ENCODE assay signal across 38 cellular contexts in the genomic region with DNA sequence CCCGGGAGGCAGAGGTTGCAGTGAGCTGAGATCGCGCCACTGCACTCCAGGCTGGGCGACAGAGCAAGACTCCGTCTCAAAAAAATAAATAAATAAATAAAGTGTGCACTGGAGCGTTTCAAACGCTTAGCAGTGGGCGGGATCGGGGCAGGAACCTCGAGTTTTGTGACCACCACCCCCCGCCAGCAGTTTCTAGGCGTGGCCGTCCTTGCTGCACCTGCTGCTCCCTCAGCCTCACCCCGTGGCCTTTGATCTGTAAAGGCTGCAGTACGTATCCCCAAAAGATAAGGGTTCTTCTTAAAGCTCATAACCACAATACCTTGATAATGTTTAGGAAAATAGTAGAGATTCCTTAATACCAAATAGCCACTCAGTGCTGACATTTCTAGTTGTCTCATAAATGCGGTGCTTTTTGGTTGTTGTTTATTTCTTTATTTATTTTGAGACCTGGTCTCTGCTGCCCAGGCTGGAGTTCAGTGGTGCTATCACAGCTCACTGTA. TPM values are rescaled to one million over a fixed set of nuclear protein-coding genes. Genes with fewer than 3 reads are reported as not detected.
"Had no signal": no experiment of that assay in that cellular context is flagged by ENCODE, and none has a peak within 500 bp of the region (broad histone marks: within the 10 kb centered on the region; RNA-seq: fewer than 3 reads in every experiment).

No MANE protein-coding gene starts in this region.

- H3K27ac Mint-ChIP-seq: activated B cell treated with CpG ODN at 0.5 μM for 24 hours; activated CD4-positive, alpha-beta memory T cell treated with anti-CD3 and anti-CD28 coated beads for 36 hours; activated naive CD4-positive, alpha-beta T cell treated with anti-CD3 and anti-CD28 coated beads for 36 hours; activated naive CD4-positive, alpha-beta T cell treated with anti-CD3 and anti-CD28 coated beads, Interleukin-2, amount 50 U/mL, for 72 hours; activated T-helper 1 cell treated with anti-CD3 and anti-CD28 coated beads, Interleukin-12 subunit alpha, Interleukin-12 subunit beta, Interleukin-2, Interleukin-4 antibody, amounts not matched to agents 30 ng/mL and 10 ng/mL and 1 ng/mL, durations not matched to agents 14 hours and 24 hours and 36 hours had no signal

- H3K36me3 Mint-ChIP-seq: activated naive CD4-positive, alpha-beta T cell treated with anti-CD3 and anti-CD28 coated beads, Interleukin-2, amount 50 U/mL, for 72 hours had no signal

- H3K27ac ChIP-seq: adrenal gland, body of pancreas, breast epithelium, KMS-11, VCaP had no signal

- H3K4me3 ChIP-seq: adrenal gland, body of pancreas, breast epithelium had no signal

- FAIRE-seq: astrocyte, RCC 7860 had no signal

- H3K4me2 ChIP-seq: KMS-11 had no signal

- H3K27me3 ChIP-seq: adrenal gland, body of pancreas, breast epithelium had no signal

- ATAC-seq: activated naive CD4-positive, alpha-beta T cell treated with anti-CD3 and anti-CD28 coated beads, Interleukin-2, amount 50 U/mL, for 72 hours; activated T-cell treated with anti-CD3 and anti-CD28 coated beads, Interleukin-2, amount 50 U/mL, for 4 hours; body of pancreas; PC-3; Right ventricle myocardium inferior; SK-N-SH treated with all-trans-retinoic acid at 6 μM for 48 hours had no signal

- DNase-seq: activated B cell treated with CpG ODN at 0.5 μM for 24 hours; activated CD4-positive, alpha-beta memory T cell treated with anti-CD3 and anti-CD28 coated beads for 36 hours; activated CD4-positive, alpha-beta T cell treated with anti-CD3 and anti-CD28 coated beads for 4 hours; activated CD4-positive, alpha-beta T cell treated with anti-CD3 and anti-CD28 coated beads, Interleukin-2, amount 50 U/mL, for 1 hour; activated CD4-positive, CD25-positive, alpha-beta regulatory T cell treated with anti-CD3 and anti-CD28 coated beads, Interleukin-2, amount 50 U/mL, for 72 hours; activated CD8-positive, alpha-beta memory T cell treated with anti-CD3 and anti-CD28 coated beads, Interleukin-2, amount 50 U/mL, for 4 hours; activated gamma-delta T cell treated with Interleukin-2 at 50 U/mL for 16 hours; activated naive CD4-positive, alpha-beta T cell treated with anti-CD3 and anti-CD28 coated beads for 36 hours; activated T-cell treated with anti-CD3 and anti-CD28 coated beads for 4 hours; activated T-cell treated with anti-CD3 and anti-CD28 coated beads, Interleukin-2, amount 50 U/mL, for 4 hours; adrenal gland; body of pancreas; MM.1S; NCI-H1092 treated with DMSO at 0.1 percent for 48 hours; NCI-H1417; NCI-H146; NCI-H187; NCI-H2029 treated with DMSO at 0.1 percent for 48 hours; NCI-H2107; NCI-H2171; NCI-H524; NCI-H69; NCI-H82; PC-3; SIG-M5; T-helper 1 cell; T-helper 2 cell; T-helper 9 cell had no signal

- H3K9me3 Mint-ChIP-seq: activated B cell treated with CpG ODN at 0.5 μM for 24 hours; activated CD4-positive, alpha-beta memory T cell treated with anti-CD3 and anti-CD28 coated beads for 36 hours; activated naive CD4-positive, alpha-beta T cell treated with anti-CD3 and anti-CD28 coated beads for 36 hours; activated naive CD4-positive, alpha-beta T cell treated with anti-CD3 and anti-CD28 coated beads, Interleukin-2, amount 50 U/mL, for 72 hours; activated T-cell treated with anti-CD3 and anti-CD28 coated beads, Interleukin-2, amount 50 U/mL, for 4 hours; activated T-helper 1 cell treated with anti-CD3 and anti-CD28 coated beads, Interleukin-12 subunit alpha, Interleukin-12 subunit beta, Interleukin-2, Interleukin-4 antibody, amounts not matched to agents 30 ng/mL and 10 ng/mL and 1 ng/mL, durations not matched to agents 14 hours and 24 hours and 36 hours had no signal

- H3K9me3 ChIP-seq: adrenal gland, breast epithelium had no signal

- H3K9ac ChIP-seq: KMS-11 had no signal

- H3K27me3 Mint-ChIP-seq: activated B cell treated with CpG ODN at 0.5 μM for 24 hours; activated CD4-positive, alpha-beta memory T cell treated with anti-CD3 and anti-CD28 coated beads for 36 hours had no signal

- H3K4me1 ChIP-seq: adrenal gland, body of pancreas, breast epithelium had no signal

- H3K4me3 Mint-ChIP-seq: activated B cell treated with CpG ODN at 0.5 μM for 24 hours; activated CD4-positive, alpha-beta memory T cell treated with anti-CD3 and anti-CD28 coated beads for 36 hours; activated naive CD4-positive, alpha-beta T cell treated with anti-CD3 and anti-CD28 coated beads for 36 hours; activated T-cell treated with anti-CD3 and anti-CD28 coated beads, Interleukin-2, amount 50 U/mL, for 4 hours; activated T-helper 1 cell treated with anti-CD3 and anti-CD28 coated beads, Interleukin-12 subunit alpha, Interleukin-12 subunit beta, Interleukin-2, Interleukin-4 antibody, amounts not matched to agents 30 ng/mL and 10 ng/mL and 1 ng/mL, durations not matched to agents 14 hours and 24 hours and 36 hours had no signal

RNA-seq across cellular contexts. Expression of gene SLC49A3, which starts 49.9 kb away (rescaled TPM):
- total RNA-seq: activated naive CD4-positive, alpha-beta T cell treated with anti-CD3 and anti-CD28 coated beads for 36 hours; PC-3; SK-MEL-5 had no signal
